In genomic region chr6:106790146-106790770, GRCh38 we compare ENCODE assay signal across 12 cellular contexts.
"Had no signal": no experiment of that assay in that cellular context is flagged by ENCODE, and none has a peak within 500 bp of the region (broad histone marks: within the 10 kb centered on the region; RNA-seq: fewer than 3 reads in every experiment).

No MANE protein-coding gene starts in this region.

- H3K27ac Mint-ChIP-seq: activated CD4-positive, alpha-beta T cell treated with anti-CD3 and anti-CD28 coated beads for 36 hours; activated CD8-positive, alpha-beta T cell treated with anti-CD3 and anti-CD28 coated beads for 36 hours; activated naive CD8-positive, alpha-beta T cell treated with anti-CD3 and anti-CD28 coated beads, Interleukin-2, amount 50 U/mL, for 24 hours; immature natural killer cell; natural killer cell treated with Interleukin-12 subunit alpha and Interleukin-12 subunit beta and Interleukin-15 and Interleukin-18, amount 100 ng/mL, for 72 hours; stimulated activated naive CD8-positive, alpha-beta T cell treated with anti-CD3 and anti-CD28 coated beads, Interleukin-15, Interleukin-2, amounts not matched to agents 100 ng/mL and 50 ng/mL, for 24 hours had no signal

- H3K4me3 ChIP-seq: esophagus muscularis mucosa had no signal

- H3K4me3 Mint-ChIP-seq: activated CD4-positive, alpha-beta T cell treated with anti-CD3 and anti-CD28 coated beads for 36 hours; activated CD8-positive, alpha-beta T cell treated with anti-CD3 and anti-CD28 coated beads for 36 hours; activated naive CD8-positive, alpha-beta T cell treated with anti-CD3 and anti-CD28 coated beads, Interleukin-2, amount 50 U/mL, for 24 hours; immature natural killer cell; natural killer cell treated with Interleukin-12 subunit alpha and Interleukin-12 subunit beta and Interleukin-15 and Interleukin-18, amount 100 ng/mL, for 72 hours; stimulated activated naive CD8-positive, alpha-beta T cell treated with anti-CD3 and anti-CD28 coated beads, Interleukin-15, Interleukin-2, amounts not matched to agents 100 ng/mL and 50 ng/mL, for 24 hours had no signal

- H3K9me3 Mint-ChIP-seq: activated CD8-positive, alpha-beta T cell treated with anti-CD3 and anti-CD28 coated beads for 36 hours; activated naive CD8-positive, alpha-beta T cell treated with anti-CD3 and anti-CD28 coated beads, Interleukin-2, amount 50 U/mL, for 24 hours; immature natural killer cell; natural killer cell treated with Interleukin-12 subunit alpha and Interleukin-12 subunit beta and Interleukin-15 and Interleukin-18, amount 100 ng/mL, for 72 hours; stimulated activated naive CD8-positive, alpha-beta T cell treated with anti-CD3 and anti-CD28 coated beads, Interleukin-15, Interleukin-2, amounts not matched to agents 100 ng/mL and 50 ng/mL, for 24 hours had no signal

- H3K27me3 Mint-ChIP-seq: stimulated activated naive CD8-positive, alpha-beta T cell treated with anti-CD3 and anti-CD28 coated beads, Interleukin-15, Interleukin-2, amounts not matched to agents 100 ng/mL and 50 ng/mL, for 24 hours had no signal

- ATAC-seq: activated CD4-positive, alpha-beta T cell treated with anti-CD3 and anti-CD28 coated beads for 36 hours; activated CD8-positive, alpha-beta T cell treated with anti-CD3 and anti-CD28 coated beads for 36 hours; activated naive CD8-positive, alpha-beta T cell treated with anti-CD3 and anti-CD28 coated beads, Interleukin-2, amount 50 U/mL, for 24 hours; foreskin keratinocyte; natural killer cell treated with Interleukin-12 subunit alpha and Interleukin-12 subunit beta and Interleukin-15 and Interleukin-18, amount 100 ng/mL, for 72 hours had no signal

- H3K36me3 Mint-ChIP-seq: immature natural killer cell; natural killer cell treated with Interleukin-12 subunit alpha and Interleukin-12 subunit beta and Interleukin-15 and Interleukin-18, amount 100 ng/mL, for 72 hours had no signal

- H3K4me1 ChIP-seq: esophagus muscularis mucosa, foreskin keratinocyte had no signal

- H3K9me3 ChIP-seq: esophagus muscularis mucosa had no signal

- H3K27me3 ChIP-seq: foreskin keratinocyte had no signal

- H3K36me3 ChIP-seq: esophagus muscularis mucosa had no signal

- H3K4me1 Mint-ChIP-seq: activated CD4-positive, alpha-beta T cell treated with anti-CD3 and anti-CD28 coated beads for 36 hours; activated naive CD8-positive, alpha-beta T cell treated with anti-CD3 and anti-CD28 coated beads, Interleukin-2, amount 50 U/mL, for 24 hours; immature natural killer cell had no signal

- DNase-seq: activated CD4-positive, alpha-beta T cell treated with anti-CD3 and anti-CD28 coated beads for 36 hours; activated CD8-positive, alpha-beta memory T cell treated with anti-CD3 and anti-CD28 coated beads, Interleukin-2, amount 50 U/mL, for 4 hours; activated CD8-positive, alpha-beta T cell treated with anti-CD3 and anti-CD28 coated beads for 36 hours; activated naive CD4-positive, alpha-beta T cell; activated naive CD8-positive, alpha-beta T cell treated with anti-CD3 and anti-CD28 coated beads, Interleukin-2, amount 50 U/mL, for 24 hours; foreskin keratinocyte; immature natural killer cell; stimulated activated CD4-positive, alpha-beta T cell treated with anti-CD3 and anti-CD28 coated beads, Interleukin-2, amount 100 ng/mL, for 48 hours; T1000 had no signal
